In the genomic region with DNA sequence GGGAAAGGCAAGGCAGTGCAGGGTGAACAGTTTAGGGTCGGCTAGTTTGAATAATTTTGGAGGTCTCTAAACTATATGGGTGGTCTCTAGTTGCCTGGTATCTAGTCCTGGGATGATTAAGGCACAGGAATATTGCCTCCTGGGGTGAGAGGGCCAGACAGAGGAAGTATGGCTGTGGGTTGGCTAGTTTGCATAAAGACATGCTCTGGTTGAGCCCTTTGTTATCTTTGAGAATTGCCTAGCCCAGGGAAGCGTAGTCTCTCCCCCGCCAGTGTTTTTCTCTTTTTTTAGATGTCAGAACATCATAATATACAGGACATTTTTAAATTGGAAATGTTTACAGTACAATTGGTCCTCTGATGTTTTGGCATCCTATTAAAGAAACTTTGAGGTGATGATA, we compare ENCODE assay signal across 24 cellular contexts.
"Had no signal": no experiment of that assay in that cellular context is flagged by ENCODE, and none has a peak within 500 bp of the region (broad histone marks: within the 10 kb centered on the region; RNA-seq: fewer than 3 reads in every experiment).

No MANE protein-coding gene starts in this region.

- ATAC-seq: activated T-cell treated with anti-CD3 and anti-CD28 coated beads, Interleukin-2, amount 50 U/mL, for 72 hours; gastroesophageal sphincter; left colon; pancreas; psoas muscle had no signal

- H3K4me3 ChIP-seq: coronary artery, esophagus squamous epithelium, gastroesophageal sphincter, pancreas, psoas muscle, right atrium auricular region, spleen, thoracic aorta, vagina had no signal

- DNase-seq: activated B cell treated with CpG ODN at 0.5 μM for 24 hours; activated CD4-positive, alpha-beta memory T cell treated with anti-CD3 and anti-CD28 coated beads for 36 hours; activated CD4-positive, alpha-beta T cell treated with anti-CD3 and anti-CD28 coated beads for 4 hours; activated effector memory CD4-positive, alpha-beta T cell treated with Interleukin-2 at 50 U/mL for 16 hours; activated naive CD4-positive, alpha-beta T cell treated with anti-CD3 and anti-CD28 coated beads for 36 hours; activated naive CD8-positive, alpha-beta T cell treated with anti-CD3 and anti-CD28 coated beads, Interleukin-2, amount 10 ng/mL, durations not matched to agents 7 days and 5 days; activated T-cell treated with anti-CD3 and anti-CD28 coated beads, Interleukin-2, amount 50 U/mL, for 72 hours; amniotic stem cell; esophagus squamous epithelium; head of caudate nucleus; hypothalamus; islet precursor cell; left colon; mesenchymal stem cell; pancreas; psoas muscle; spleen; stimulated activated CD4-positive, alpha-beta T cell treated with anti-CD3 and anti-CD28 coated beads, Interleukin-4, amount 100 ng/mL, for 1 hour; stimulated activated naive CD4-positive, alpha-beta T cell treated with Interleukin-2 at 50 U/mL for 16 hours had no signal
